Comparison of ENCODE assay signal across 2 cellular contexts in the genomic region with DNA sequence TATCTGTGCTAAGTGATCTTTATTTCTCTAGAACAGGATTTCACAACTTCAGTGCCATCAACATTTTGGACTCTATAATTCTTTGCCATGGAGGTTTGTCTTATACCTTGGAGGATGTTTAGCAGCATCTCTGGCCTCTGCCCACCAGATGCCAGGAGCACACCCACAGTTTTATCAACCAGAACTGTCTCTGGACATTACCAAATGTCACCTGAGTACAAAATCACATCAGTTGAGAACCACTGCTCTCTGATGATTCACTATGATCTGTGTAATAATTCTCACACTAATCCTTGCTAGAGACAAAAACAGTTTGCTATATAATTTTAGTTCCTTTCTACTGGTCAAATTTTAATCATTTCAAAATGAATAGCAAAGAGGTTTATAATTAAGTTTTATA.
TF ChIP-seq lines count a peak whose summit lies in the region.

No MANE protein-coding gene starts in this region.

TF ChIP-seq in SK-N-SH, 30 proteins besides CTCF, POLR2A, EP300 and RAD21 (continued from another document):
- TF ChIP-seq, protein P1, sequence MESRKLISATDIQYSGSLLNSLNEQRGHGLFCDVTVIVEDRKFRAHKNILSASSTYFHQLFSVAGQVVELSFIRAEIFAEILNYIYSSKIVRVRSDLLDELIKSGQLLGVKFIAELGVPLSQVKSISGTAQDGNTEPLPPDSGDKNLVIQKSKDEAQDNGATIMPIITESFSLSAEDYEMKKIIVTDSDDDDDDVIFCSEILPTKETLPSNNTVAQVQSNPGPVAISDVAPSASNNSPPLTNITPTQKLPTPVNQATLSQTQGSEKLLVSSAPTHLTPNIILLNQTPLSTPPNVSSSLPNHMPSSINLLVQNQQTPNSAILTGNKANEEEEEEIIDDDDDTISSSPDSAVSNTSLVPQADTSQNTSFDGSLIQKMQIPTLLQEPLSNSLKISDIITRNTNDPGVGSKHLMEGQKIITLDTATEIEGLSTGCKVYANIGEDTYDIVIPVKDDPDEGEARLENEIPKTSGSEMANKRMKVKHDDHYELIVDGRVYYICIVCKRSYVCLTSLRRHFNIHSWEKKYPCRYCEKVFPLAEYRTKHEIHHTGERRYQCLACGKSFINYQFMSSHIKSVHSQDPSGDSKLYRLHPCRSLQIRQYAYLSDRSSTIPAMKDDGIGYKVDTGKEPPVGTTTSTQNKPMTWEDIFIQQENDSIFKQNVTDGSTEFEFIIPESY (IDR thresholded peaks at IDR 0.05; ENCODE audit: borderline replicate concordance, low read depth) = no peak
- TF ChIP-seq TAF1 (IDR thresholded peaks at IDR 0.05; ENCODE audit: borderline replicate concordance, low read depth, low read length) (no peak), RFX5 (IDR thresholded peaks at IDR 0.05; ENCODE audit: low read length) (no peak), FOXM1 (IDR thresholded peaks at IDR 0.05; ENCODE audit: low read depth) (no peak), RCOR1 (IDR thresholded peaks at IDR 0.05; ENCODE audit: low read length) (peak; percentile 68; the same call in 1 of the 2 replicates), TCF12 (IDR thresholded peaks at IDR 0.05) (peak; percentile 22; the same call in 1 of the 2 replicates), SIN3A (IDR thresholded peaks at IDR 0.05; ENCODE audit: borderline replicate concordance, low read depth, low read length) (no peak), GABPA (IDR thresholded peaks at IDR 0.05; ENCODE audit: low read depth) (no peak)
- TF ChIP-seq, protein P2, sequence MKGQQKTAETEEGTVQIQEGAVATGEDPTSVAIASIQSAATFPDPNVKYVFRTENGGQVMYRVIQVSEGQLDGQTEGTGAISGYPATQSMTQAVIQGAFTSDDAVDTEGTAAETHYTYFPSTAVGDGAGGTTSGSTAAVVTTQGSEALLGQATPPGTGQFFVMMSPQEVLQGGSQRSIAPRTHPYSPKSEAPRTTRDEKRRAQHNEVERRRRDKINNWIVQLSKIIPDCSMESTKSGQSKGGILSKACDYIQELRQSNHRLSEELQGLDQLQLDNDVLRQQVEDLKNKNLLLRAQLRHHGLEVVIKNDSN (IDR thresholded peaks at IDR 0.05; ENCODE audit: borderline replicate concordance, low read depth) = no peak

TF ChIP-seq in SK-N-SH treated with all-trans-retinoic acid at 6 μM for 48 hours, 23 proteins besides CTCF, POLR2A, EP300 and RAD21 (continued from another document):
- TF ChIP-seq GLIS3 (CRISPR knock-in tag; IDR thresholded peaks at IDR 0.05) = no peak
- TF ChIP-seq, protein P3, sequence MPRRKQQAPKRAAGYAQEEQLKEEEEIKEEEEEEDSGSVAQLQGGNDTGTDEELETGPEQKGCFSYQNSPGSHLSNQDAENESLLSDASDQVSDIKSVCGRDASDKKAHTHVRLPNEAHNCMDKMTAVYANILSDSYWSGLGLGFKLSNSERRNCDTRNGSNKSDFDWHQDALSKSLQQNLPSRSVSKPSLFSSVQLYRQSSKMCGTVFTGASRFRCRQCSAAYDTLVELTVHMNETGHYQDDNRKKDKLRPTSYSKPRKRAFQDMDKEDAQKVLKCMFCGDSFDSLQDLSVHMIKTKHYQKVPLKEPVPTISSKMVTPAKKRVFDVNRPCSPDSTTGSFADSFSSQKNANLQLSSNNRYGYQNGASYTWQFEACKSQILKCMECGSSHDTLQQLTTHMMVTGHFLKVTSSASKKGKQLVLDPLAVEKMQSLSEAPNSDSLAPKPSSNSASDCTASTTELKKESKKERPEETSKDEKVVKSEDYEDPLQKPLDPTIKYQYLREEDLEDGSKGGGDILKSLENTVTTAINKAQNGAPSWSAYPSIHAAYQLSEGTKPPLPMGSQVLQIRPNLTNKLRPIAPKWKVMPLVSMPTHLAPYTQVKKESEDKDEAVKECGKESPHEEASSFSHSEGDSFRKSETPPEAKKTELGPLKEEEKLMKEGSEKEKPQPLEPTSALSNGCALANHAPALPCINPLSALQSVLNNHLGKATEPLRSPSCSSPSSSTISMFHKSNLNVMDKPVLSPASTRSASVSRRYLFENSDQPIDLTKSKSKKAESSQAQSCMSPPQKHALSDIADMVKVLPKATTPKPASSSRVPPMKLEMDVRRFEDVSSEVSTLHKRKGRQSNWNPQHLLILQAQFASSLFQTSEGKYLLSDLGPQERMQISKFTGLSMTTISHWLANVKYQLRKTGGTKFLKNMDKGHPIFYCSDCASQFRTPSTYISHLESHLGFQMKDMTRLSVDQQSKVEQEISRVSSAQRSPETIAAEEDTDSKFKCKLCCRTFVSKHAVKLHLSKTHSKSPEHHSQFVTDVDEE (CRISPR knock-in tag; IDR thresholded peaks at IDR 0.05) = no peak
- TF ChIP-seq TOX (CRISPR knock-in tag; IDR thresholded peaks at IDR 0.05; ENCODE audit: borderline replicate concordance) = no peak
- no peak for TF ChIP-seq OSR1 (CRISPR knock-in tag; IDR thresholded peaks at IDR 0.05)
